ENCODE assay signal across 1 cellular context in the genomic region with DNA sequence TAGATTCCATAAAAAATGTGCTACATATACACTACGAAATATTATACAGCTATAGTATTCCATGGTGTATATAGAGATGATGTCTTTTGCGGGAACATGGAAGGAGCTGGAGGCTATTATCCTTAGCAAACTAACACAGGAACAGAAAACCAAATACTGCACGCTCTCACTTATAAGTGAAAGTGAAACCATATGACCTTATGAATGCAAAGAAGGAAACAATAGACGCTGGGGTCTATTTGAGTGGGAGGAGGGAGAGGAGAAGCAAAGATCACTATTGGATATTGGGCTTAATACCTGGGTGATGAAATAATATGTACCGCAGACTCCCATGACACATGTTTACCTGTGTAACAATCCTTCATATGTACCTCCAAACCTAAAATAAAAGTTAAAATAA.
TF ChIP-seq lines count a peak whose summit lies in the region.

No MANE protein-coding gene starts in this region.

TF ChIP-seq in GM12878, 131 proteins besides CTCF, POLR2A, EP300 and RAD21 (continued from another document):
- TF ChIP-seq, protein P1, sequence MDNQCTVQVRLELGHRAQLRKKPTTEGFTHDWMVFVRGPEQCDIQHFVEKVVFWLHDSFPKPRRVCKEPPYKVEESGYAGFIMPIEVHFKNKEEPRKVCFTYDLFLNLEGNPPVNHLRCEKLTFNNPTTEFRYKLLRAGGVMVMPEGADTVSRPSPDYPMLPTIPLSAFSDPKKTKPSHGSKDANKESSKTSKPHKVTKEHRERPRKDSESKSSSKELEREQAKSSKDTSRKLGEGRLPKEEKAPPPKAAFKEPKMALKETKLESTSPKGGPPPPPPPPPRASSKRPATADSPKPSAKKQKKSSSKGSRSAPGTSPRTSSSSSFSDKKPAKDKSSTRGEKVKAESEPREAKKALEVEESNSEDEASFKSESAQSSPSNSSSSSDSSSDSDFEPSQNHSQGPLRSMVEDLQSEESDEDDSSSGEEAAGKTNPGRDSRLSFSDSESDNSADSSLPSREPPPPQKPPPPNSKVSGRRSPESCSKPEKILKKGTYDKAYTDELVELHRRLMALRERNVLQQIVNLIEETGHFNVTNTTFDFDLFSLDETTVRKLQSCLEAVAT (IDR thresholded peaks at IDR 0.05) = no peak
- TF ChIP-seq PAX5 (IDR thresholded peaks at IDR 0.05; ENCODE audit: borderline replicate concordance, low read depth, low read length) (no peak), MXI1 (IDR thresholded peaks at IDR 0.05; ENCODE audit: low read depth, low read length) (no peak), CEBPB (IDR thresholded peaks at IDR 0.05; ENCODE audit: borderline replicate concordance in 1 of 2, low read depth in 2 of 2, low read length in 2 of 2) (no peak), SKIL (IDR thresholded peaks at IDR 0.05; ENCODE audit: low read depth, poor library complexity, severe bottlenecking) (no peak)
- TF ChIP-seq, protein P2, sequence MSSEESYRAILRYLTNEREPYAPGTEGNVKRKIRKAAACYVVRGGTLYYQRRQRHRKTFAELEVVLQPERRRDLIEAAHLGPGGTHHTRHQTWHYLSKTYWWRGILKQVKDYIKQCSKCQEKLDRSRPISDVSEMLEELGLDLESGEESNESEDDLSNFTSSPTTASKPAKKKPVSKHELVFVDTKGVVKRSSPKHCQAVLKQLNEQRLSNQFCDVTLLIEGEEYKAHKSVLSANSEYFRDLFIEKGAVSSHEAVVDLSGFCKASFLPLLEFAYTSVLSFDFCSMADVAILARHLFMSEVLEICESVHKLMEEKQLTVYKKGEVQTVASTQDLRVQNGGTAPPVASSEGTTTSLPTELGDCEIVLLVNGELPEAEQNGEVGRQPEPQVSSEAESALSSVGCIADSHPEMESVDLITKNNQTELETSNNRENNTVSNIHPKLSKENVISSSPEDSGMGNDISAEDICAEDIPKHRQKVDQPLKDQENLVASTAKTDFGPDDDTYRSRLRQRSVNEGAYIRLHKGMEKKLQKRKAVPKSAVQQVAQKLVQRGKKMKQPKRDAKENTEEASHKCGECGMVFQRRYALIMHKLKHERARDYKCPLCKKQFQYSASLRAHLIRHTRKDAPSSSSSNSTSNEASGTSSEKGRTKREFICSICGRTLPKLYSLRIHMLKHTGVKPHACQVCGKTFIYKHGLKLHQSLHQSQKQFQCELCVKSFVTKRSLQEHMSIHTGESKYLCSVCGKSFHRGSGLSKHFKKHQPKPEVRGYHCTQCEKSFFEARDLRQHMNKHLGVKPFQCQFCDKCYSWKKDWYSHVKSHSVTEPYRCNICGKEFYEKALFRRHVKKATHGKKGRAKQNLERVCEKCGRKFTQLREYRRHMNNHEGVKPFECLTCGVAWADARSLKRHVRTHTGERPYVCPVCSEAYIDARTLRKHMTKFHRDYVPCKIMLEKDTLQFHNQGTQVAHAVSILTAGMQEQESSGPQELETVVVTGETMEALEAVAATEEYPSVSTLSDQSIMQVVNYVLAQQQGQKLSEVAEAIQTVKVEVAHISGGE (CRISPR knock-in tag; IDR thresholded peaks at IDR 0.05) = no peak
- TF ChIP-seq, protein P3, sequence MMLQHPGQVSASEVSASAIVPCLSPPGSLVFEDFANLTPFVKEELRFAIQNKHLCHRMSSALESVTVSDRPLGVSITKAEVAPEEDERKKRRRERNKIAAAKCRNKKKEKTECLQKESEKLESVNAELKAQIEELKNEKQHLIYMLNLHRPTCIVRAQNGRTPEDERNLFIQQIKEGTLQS (IDR thresholded peaks at IDR 0.05; ENCODE audit: borderline replicate concordance, extremely low read depth, low read depth, low read length) = no peak
